31 cellular contexts compared by ENCODE assay signal in genomic region chr18:75962177-75962576, GRCh38.
"Had no signal": no experiment of that assay in that cellular context is flagged by ENCODE, and none has a peak within 500 bp of the region (broad histone marks: within the 10 kb centered on the region; RNA-seq: fewer than 3 reads in every experiment).

No MANE protein-coding gene starts in this region.

- H3K4me1 ChIP-seq: body of pancreas, breast epithelium, SJCRH30 had no signal

- H3K27me3 ChIP-seq: body of pancreas, breast epithelium, SJCRH30 had no signal

- H3K36me3 ChIP-seq: breast epithelium, SJCRH30 had no signal

- FAIRE-seq: astrocyte, TTC549 had no signal

- H3K4me3 ChIP-seq: body of pancreas, breast epithelium, SJCRH30, SK-N-MC had no signal

- DNase-seq: activated CD4-positive, alpha-beta T cell treated with anti-CD3 and anti-CD28 coated beads, Interleukin-2, amount 10 ng/mL, durations not matched to agents 24 days and 14 days; activated CD4-positive, alpha-beta T cell treated with anti-CD3 and anti-CD28 coated beads, Interleukin-2, amount 50 U/mL, for 4 hours; activated CD8-positive, alpha-beta T cell treated with anti-CD3 and anti-CD28 coated beads for 36 hours; activated effector memory CD4-positive, alpha-beta T cell treated with anti-CD3 and anti-CD28 coated beads, Interleukin-2, amount 50 U/mL, for 16 hours; activated naive CD4-positive, alpha-beta T cell treated with Interleukin-2 at 50 U/mL for 16 hours; activated naive CD8-positive, alpha-beta T cell treated with anti-CD3 and anti-CD28 coated beads, Interleukin-2, amount 10 ng/mL, durations not matched to agents 7 days and 5 days; activated T-cell treated with anti-CD3 and anti-CD28 coated beads, Interleukin-2, amount 50 U/mL, for 1 hour; activated T-cell treated with anti-CD3 and anti-CD28 coated beads, Interleukin-2, amount 50 U/mL, for 72 hours; body of pancreas; caudate nucleus; cerebellar nuclear complex; Karpas-422; NCI-H1048; NCI-H1105 treated with DMSO at 0.1 percent for 48 hours; NCI-H1436; NCI-H1694; NCI-H1930; NCI-H2081 treated with DMSO at 0.1 percent for 48 hours; NCI-H226; NCI-H446 treated with DMSO at 0.1 percent for 48 hours; NCI-H524; NCI-H69; NCI-H82; SHP77; SJCRH30 had no signal

- H3K9me3 ChIP-seq: body of pancreas, breast epithelium, SJCRH30 had no signal

- H3K27ac ChIP-seq: body of pancreas, breast epithelium, SJCRH30, SK-N-MC had no signal

- ATAC-seq: activated CD8-positive, alpha-beta T cell treated with anti-CD3 and anti-CD28 coated beads for 36 hours; activated T-cell treated with anti-CD3 and anti-CD28 coated beads, Interleukin-2, amount 50 U/mL, for 72 hours; activated T-helper 17 cell treated with anti-CD3 and anti-CD28 coated beads, Interleukin-2, amount 50 U/mL, for 72 hours; body of pancreas; Panc1 had no signal
